In genomic region chr4:130165381-130165780, GRCh38 we compare ENCODE assay signal across 31 cellular contexts.
"Had no signal": no experiment of that assay in that cellular context is flagged by ENCODE, and none has a peak within 500 bp of the region (broad histone marks: within the 10 kb centered on the region; RNA-seq: fewer than 3 reads in every experiment).

No MANE protein-coding gene starts in this region.

- FAIRE-seq: RCC 7860 had no signal

- H3K4me2 ChIP-seq: PC-9 had no signal

- H3K27me3 ChIP-seq: MG63, SJCRH30 had no signal

- H3K4me1 ChIP-seq: SJCRH30 had no signal

- H3K4me3 ChIP-seq: MG63, PC-9, SJCRH30, SK-N-MC had no signal

- H3K27ac ChIP-seq: PC-9, RWPE1, SJCRH30, SK-N-MC had no signal

- DNase-seq: Kasumi-1, MG63, NCI-H1048, NCI-H1092 treated with DMSO at 0.1 percent for 48 hours, NCI-H1105 treated with DMSO at 0.1 percent for 48 hours, NCI-H1417, NCI-H1436, NCI-H146, NCI-H1694, NCI-H187, NCI-H1930, NCI-H2029 treated with DMSO at 0.1 percent for 48 hours, NCI-H2171 treated with DMSO at 0.1 percent for 48 hours, NCI-H2227 treated with DMSO at 0.1 percent for 48 hours, NCI-H345, NCI-H446, NCI-H510A treated with DMSO at 0.1 percent for 48 hours, NCI-H524 treated with DMSO at 0.1 percent for 48 hours, NCI-H526 treated with DMSO at 0.1 percent for 48 hours, NCI-H774, PC-9, SHP77, SIG-M5, SJCRH30, T-cell had no signal

- H3K36me3 ChIP-seq: MG63, SJCRH30 had no signal

- ATAC-seq: Panc1, Right ventricle myocardium inferior, SK-N-SH treated with all-trans-retinoic acid at 6 μM for 48 hours, T-cell had no signal

- H3K9me3 ChIP-seq: MG63, SJCRH30 had no signal

- H2AFZ ChIP-seq: PC-9 had no signal
